Comparison of ENCODE assay signal across 17 cellular contexts in the genomic region with DNA sequence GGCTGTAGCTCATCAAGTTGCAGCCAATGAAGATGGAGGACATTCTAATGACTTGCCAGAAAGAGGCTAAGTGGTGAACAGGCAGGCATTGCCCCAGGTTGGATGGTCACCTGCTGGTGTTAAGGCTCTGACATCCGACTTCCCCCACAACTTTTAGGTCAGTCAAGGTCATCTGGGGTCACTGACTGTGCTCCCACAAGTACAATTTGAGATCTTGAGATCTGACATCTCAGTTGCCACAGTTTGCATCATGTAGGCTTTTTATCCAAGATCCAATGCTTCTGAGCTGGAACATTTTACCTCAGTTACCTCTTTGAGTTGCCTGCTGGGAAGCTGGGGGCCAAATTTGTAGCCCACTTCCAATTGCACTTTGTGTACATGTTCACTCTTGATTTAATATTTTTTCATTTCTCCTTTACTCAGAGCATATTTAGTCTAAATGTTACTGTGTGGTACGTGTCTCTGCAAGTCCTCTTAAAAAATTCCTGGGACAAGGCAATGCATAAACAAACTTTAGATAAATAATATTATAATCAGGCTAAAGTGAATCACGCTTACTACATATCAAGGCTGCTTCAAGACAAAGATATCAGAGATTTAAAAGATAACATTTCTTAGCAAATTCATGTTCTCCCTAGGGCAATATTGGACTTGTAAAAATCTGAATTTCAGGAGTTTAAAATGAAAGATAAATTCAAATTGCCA.
DNase-seq lines count a peak whose midpoint lies in the region; ATAC-seq, FAIRE-seq and TF ChIP-seq lines count a peak whose summit lies in the region.
"Had no signal": no experiment of that assay in that cellular context is flagged by ENCODE, and none has a peak within 500 bp of the region (broad histone marks: within the 10 kb centered on the region; RNA-seq: fewer than 3 reads in every experiment).

No MANE protein-coding gene starts in this region.

- TF ChIP-seq CTCF in MM.1S (IDR thresholded peaks at IDR 0.05; ENCODE audit: low read length) (no peak), K562 (IDR thresholded peaks at IDR 0.05 in 2 of 3, conservative IDR thresholded peaks at IDR 0.05 in 1 of 3; ENCODE audit: insufficient read depth in 2 of 3, low read depth in 1 of 3, low read length in 3 of 3) (no peak)

- H3K9me1 ChIP-seq in K562 (ENCODE audit: control insufficient read depth, insufficient read depth, low read length): no peaks in the 10 kb centered on the region

- no peak overlapping the region for H3K4me3 Mint-ChIP-seq in activated naive CD8-positive, alpha-beta T cell
- H3K4me3 Mint-ChIP-seq in activated naive CD8-positive, alpha-beta T cell treated with anti-CD3 and anti-CD28 coated beads, Interleukin-2, amount 50 U/mL, for 24 hours: no peak overlapping the region
- H3K4me3 Mint-ChIP-seq: B cell, H9 had no signal

- peaks cover 8% of the 10 kb centered on the region for H3K36me3 Mint-ChIP-seq in activated naive CD8-positive, alpha-beta T cell
- H3K36me3 Mint-ChIP-seq in activated naive CD8-positive, alpha-beta T cell treated with anti-CD3 and anti-CD28 coated beads, Interleukin-2, amount 50 U/mL, for 24 hours (ENCODE audit: low read depth): peaks cover 29% of the 10 kb centered on the region

- peaks cover 72% of the 10 kb centered on the region for H3F3A ChIP-seq in MM.1S (ENCODE audit: insufficient read depth, low read length)

- H3K9me3 Mint-ChIP-seq in activated naive CD8-positive, alpha-beta T cell (ENCODE audit: low read depth): no peaks in the 10 kb centered on the region
- H3K9me3 Mint-ChIP-seq in activated naive CD8-positive, alpha-beta T cell treated with anti-CD3 and anti-CD28 coated beads, Interleukin-2, amount 50 U/mL, for 24 hours: no peaks in the 10 kb centered on the region
- H3K9me3 Mint-ChIP-seq: CD4-positive, alpha-beta memory T cell; H9 had no signal

- TF ChIP-seq POLR2A in K562 (conservative IDR thresholded peaks at IDR 0.05): no peak

- H3K4me3 ChIP-seq in MM.1S (ENCODE audit: low read length) (no peak overlapping the region), K562 (no peak overlapping the region), small intestine (ENCODE audit: low read depth in 1 of 2, low read length in 2 of 2) (no peak overlapping the region)
- H3K4me3 ChIP-seq: SJCRH30 had no signal

- no peak for FAIRE-seq in K562 (lab: Jason Lieb, UNC)
- FAIRE-seq in small intestine (lab: Jason Lieb, UNC): no peak

- no peaks in the 10 kb centered on the region for H3K27me3 Mint-ChIP-seq in activated naive CD8-positive, alpha-beta T cell
- no peaks in the 10 kb centered on the region for H3K27me3 Mint-ChIP-seq in activated naive CD8-positive, alpha-beta T cell treated with anti-CD3 and anti-CD28 coated beads, Interleukin-2, amount 50 U/mL, for 24 hours
- H3K27me3 Mint-ChIP-seq: B cell; CD4-positive, alpha-beta memory T cell had no signal

- H3K4me1 Mint-ChIP-seq in activated naive CD8-positive, alpha-beta T cell (ENCODE audit: low read depth): peaks cover 50% of the 10 kb centered on the region
- H3K4me1 Mint-ChIP-seq in activated naive CD8-positive, alpha-beta T cell treated with anti-CD3 and anti-CD28 coated beads, Interleukin-2, amount 50 U/mL, for 24 hours: peaks cover 64% of the 10 kb centered on the region

- 51% methylated on average over 3 of the region's 3 CpGs for WGBS in K562 (ENCODE audit: insufficient coverage, low coverage, missing lambda C conversion rate)
- 74 to 96% (median 91%) methylated on average over 3 of the region's 3 CpGs for WGBS in small intestine, 3 donors

- H3K27me3 ChIP-seq in MM.1S (replicated peaks; ENCODE audit: insufficient read depth, low read length) (no peaks in the 10 kb centered on the region), K562 (ENCODE audit: control insufficient read depth in 2 of 2, insufficient read depth in 2 of 2, low read length in 2 of 2) (no peaks in the 10 kb centered on the region; a peak in 1 of 5 replicates), small intestine (ENCODE audit: control insufficient read depth in 2 of 2, insufficient read depth in 2 of 2, low read length in 2 of 2) (no peaks in the 10 kb centered on the region)
- H3K27me3 ChIP-seq: SJCRH30 had no signal

- CTCF ChIA-PET in K562 (lab: Yijun Ruan, JAX; ENCODE audit: low intra/inter-chr PET ratio): no interaction called here

- TF ChIP-seq RAD21 in K562 (CRISPR knock-in tag; conservative IDR thresholded peaks at IDR 0.05 in 1 of 2, IDR thresholded peaks at IDR 0.05 in 1 of 2): no peak

- no peaks in the 10 kb centered on the region for H3K9me3 ChIP-seq in MM.1S (replicated peaks; ENCODE audit: insufficient read depth, low read length)
- H3K9me3 ChIP-seq in K562 (replicated peaks; ENCODE audit: control insufficient read depth, insufficient read depth, low read depth, low read length): no peaks in the 10 kb centered on the region
- H3K9me3 ChIP-seq in small intestine (ENCODE audit: control insufficient read depth, low read depth): no peaks in the 10 kb centered on the region
- H3K9me3 ChIP-seq: SJCRH30 had no signal

- H3K36me3 ChIP-seq in MM.1S (replicated peaks; ENCODE audit: insufficient read depth, low read length) (no peaks in the 10 kb centered on the region), K562 (ENCODE audit: control insufficient read depth, insufficient read depth, low read length) (peaks cover 21% of the 10 kb centered on the region), small intestine (ENCODE audit: control insufficient read depth in 2 of 2, insufficient read depth in 2 of 2, low read length in 2 of 2) (peaks cover 7 to 12% of the 10 kb centered on the region in 2 donors)

- H3K4me1 ChIP-seq in MM.1S (ENCODE audit: low read length): peaks cover 68% of the 10 kb centered on the region
- H3K4me1 ChIP-seq in K562 (replicated peaks in 1 of 2; ENCODE audit: control insufficient read depth in 2 of 2, insufficient read depth in 2 of 2, low read length in 2 of 2): no peaks in the 10 kb centered on the region; a peak in 1 of 5 replicates
- no peaks in the 10 kb centered on the region for H3K4me1 ChIP-seq in small intestine (ENCODE audit: control insufficient read depth in 2 of 2, insufficient read depth in 1 of 2, low read depth in 1 of 2, low read length in 1 of 2)
- H3K4me1 ChIP-seq: SJCRH30 had no signal

- DNase-seq in activated naive CD8-positive, alpha-beta T cell treated with anti-CD3 and anti-CD28 coated beads, Interleukin-2, amount 50 U/mL, for 24 hours: no peak
- peak; percentile 23 for DNase-seq in MM.1S
- no peak for DNase-seq in K562 (ENCODE audit: extremely low read depth in 1 of 4, low spot score in 3 of 4)
- no peak for DNase-seq in small intestine
- no peak for DNase-seq in mesenteric fat pad (ENCODE audit: low spot score)
- no peak for DNase-seq in activated CD4-positive, alpha-beta T cell treated with anti-CD3 and anti-CD28 coated beads for 1 hour
- no peak for DNase-seq in AML-193 (lab: John Stamatoyannopoulos, UW)
- DNase-seq: CD4-positive, alpha-beta memory T cell; DMS79; GF-D8; H9; NCI-H1436; NCI-H2029 treated with DMSO at 0.1 percent for 48 hours; NCI-H510A treated with DMSO at 0.1 percent for 48 hours; SJCRH30 had no signal

- POLR2A ChIA-PET in K562 (lab: Yijun Ruan, JAX): interaction anchor here (0.5 to 1.3 kb wide), 3 partner anchors 13 to 277 kb away, joined by 3 to 4 read pairs (median 3); no protein-coding TSS in a partner anchor

- H2AFZ ChIP-seq in MM.1S (ENCODE audit: low read length): no peak overlapping the region
- no peak overlapping the region for H2AFZ ChIP-seq in K562 (ENCODE audit: low read depth, low read length)

- no peak for ATAC-seq in activated naive CD8-positive, alpha-beta T cell treated with anti-CD3 and anti-CD28 coated beads, Interleukin-2, amount 50 U/mL, for 24 hours
- peak; percentile 10; the same call in 1 of the 3 replicates for ATAC-seq in K562

- H3K4me2 ChIP-seq in MM.1S (ENCODE audit: low read depth, low read length) (peak overlapping the region; percentile 52; the same call in 1 of the 2 replicates), K562 (ENCODE audit: insufficient read depth, low read length) (no peak overlapping the region)

- H4K20me1 ChIP-seq in MM.1S (ENCODE audit: insufficient read depth, low read length) (no peaks in the 10 kb centered on the region), K562 (replicated peaks; ENCODE audit: control insufficient read depth, insufficient read depth, low read length) (no peaks in the 10 kb centered on the region)

- in situ Hi-C loops in K562 (cut with MboI): loop anchor here (25.0 kb wide), 1 partner anchor 485 kb away; no protein-coding TSS in a partner anchor

- H3K27ac ChIP-seq in MM.1S (ENCODE audit: low read length) (peak overlapping the region; percentile 96), K562 (ENCODE audit: extremely low read depth, low read depth, low read length) (no peak overlapping the region; the same call in 2 of the 3 replicates), small intestine (ENCODE audit: low read depth in 1 of 2, low read length in 1 of 2) (peak overlapping the region; percentile 29 to 32)
- H3K27ac ChIP-seq: SJCRH30 had no signal

- peak; percentile 74; the same call in 1 of the 2 replicates for TF ChIP-seq EP300 in K562 (IDR thresholded peaks at IDR 0.05; ENCODE audit: low read length)

- H3K27ac Mint-ChIP-seq in activated naive CD8-positive, alpha-beta T cell: peak overlapping the region; percentile 82
- no peak overlapping the region for H3K27ac Mint-ChIP-seq in activated naive CD8-positive, alpha-beta T cell treated with anti-CD3 and anti-CD28 coated beads, Interleukin-2, amount 50 U/mL, for 24 hours
- H3K27ac Mint-ChIP-seq: B cell, H9 had no signal

- H3K9me2 ChIP-seq in MM.1S (replicated peaks; ENCODE audit: insufficient read depth, low read length): no peaks in the 10 kb centered on the region

- intact Hi-C loops in K562 (cut with micrococcal nuclease): no loop called here

- H3K79me2 ChIP-seq in MM.1S (ENCODE audit: low read length) (peaks cover 6% of the 10 kb centered on the region), K562 (ENCODE audit: control insufficient read depth, insufficient read depth, low read length) (no peaks in the 10 kb centered on the region)

- H3K9ac ChIP-seq in MM.1S (ENCODE audit: low read length): peak overlapping the region; percentile 78
- H3K9ac ChIP-seq in K562 (ENCODE audit: insufficient read depth in 1 of 2, low read depth in 2 of 2, low read length in 2 of 2): no peak overlapping the region

- BruUV-seq in K562 (replicated peaks; lab: Mats Ljungman, UMichigan): no TSS peak

TF ChIP-seq in K562, 482 proteins besides CTCF, POLR2A, EP300 and RAD21 (continues in another document):
- TF ChIP-seq, protein P1, sequence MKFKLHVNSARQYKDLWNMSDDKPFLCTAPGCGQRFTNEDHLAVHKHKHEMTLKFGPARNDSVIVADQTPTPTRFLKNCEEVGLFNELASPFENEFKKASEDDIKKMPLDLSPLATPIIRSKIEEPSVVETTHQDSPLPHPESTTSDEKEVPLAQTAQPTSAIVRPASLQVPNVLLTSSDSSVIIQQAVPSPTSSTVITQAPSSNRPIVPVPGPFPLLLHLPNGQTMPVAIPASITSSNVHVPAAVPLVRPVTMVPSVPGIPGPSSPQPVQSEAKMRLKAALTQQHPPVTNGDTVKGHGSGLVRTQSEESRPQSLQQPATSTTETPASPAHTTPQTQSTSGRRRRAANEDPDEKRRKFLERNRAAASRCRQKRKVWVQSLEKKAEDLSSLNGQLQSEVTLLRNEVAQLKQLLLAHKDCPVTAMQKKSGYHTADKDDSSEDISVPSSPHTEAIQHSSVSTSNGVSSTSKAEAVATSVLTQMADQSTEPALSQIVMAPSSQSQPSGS (CRISPR knock-in tag; IDR thresholded peaks at IDR 0.05): no peak
- no peak for TF ChIP-seq POLR3A (IDR thresholded peaks at IDR 0.05; ENCODE audit: borderline replicate concordance, extremely low read depth, insufficient read depth, insufficient read length)
